Comparison of ENCODE assay signal across 2 cellular contexts in the genomic region with DNA sequence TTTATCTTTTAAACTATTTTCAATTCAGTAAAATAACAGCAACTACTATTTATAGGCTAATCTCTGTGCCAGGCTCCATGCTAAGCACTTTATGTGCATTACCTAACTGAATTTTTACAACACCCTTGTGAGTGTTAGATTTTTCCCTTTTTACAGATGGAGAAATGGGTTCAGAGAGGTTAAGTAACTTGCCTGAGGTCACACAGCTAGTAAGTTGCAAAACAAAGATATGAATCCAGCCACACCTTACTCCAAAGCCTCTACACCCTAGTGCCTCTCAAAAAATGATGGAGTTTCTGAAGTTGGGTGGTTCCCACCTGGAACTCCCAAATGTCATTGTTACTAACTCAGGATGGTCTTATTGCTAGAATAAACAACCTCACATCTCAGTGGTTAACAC.
TF ChIP-seq lines count a peak whose summit lies in the region.

No MANE protein-coding gene starts in this region.

TF ChIP-seq in HEK293, 187 proteins besides CTCF, POLR2A, EP300 and RAD21:
- TF ChIP-seq ZNF768 (tag by site-specific recombination; IDR thresholded peaks at IDR 0.05): peak; percentile 62; the same call in 1 of the 2 replicates
- TF ChIP-seq, protein P1, sequence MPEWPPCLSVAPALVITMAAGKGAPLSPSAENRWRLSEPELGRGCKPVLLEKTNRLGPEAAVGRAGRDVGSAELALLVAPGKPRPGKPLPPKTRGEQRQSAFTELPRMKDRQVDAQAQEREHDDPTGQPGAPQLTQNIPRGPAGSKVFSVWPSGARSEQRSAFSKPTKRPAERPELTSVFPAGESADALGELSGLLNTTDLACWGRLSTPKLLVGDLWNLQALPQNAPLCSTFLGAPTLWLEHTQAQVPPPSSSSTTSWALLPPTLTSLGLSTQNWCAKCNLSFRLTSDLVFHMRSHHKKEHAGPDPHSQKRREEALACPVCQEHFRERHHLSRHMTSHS (tag by site-specific recombination; IDR thresholded peaks at IDR 0.05): no peak
TF ChIP-seq in HEK293: peak in this region for 1.

TF ChIP-seq in H1, 55 proteins besides CTCF, POLR2A, EP300 and RAD21:
- no peak for TF ChIP-seq RBBP5 (IDR thresholded peaks at IDR 0.05; ENCODE audit: borderline replicate concordance, low read depth, low read length)
- peak; percentile 78 for TF ChIP-seq KDM1A (IDR thresholded peaks at IDR 0.05; ENCODE audit: borderline replicate concordance, low read length)
- TF ChIP-seq TEAD4 (IDR thresholded peaks at IDR 0.05; ENCODE audit: low read depth, low read length): no peak
- TF ChIP-seq, protein P2, sequence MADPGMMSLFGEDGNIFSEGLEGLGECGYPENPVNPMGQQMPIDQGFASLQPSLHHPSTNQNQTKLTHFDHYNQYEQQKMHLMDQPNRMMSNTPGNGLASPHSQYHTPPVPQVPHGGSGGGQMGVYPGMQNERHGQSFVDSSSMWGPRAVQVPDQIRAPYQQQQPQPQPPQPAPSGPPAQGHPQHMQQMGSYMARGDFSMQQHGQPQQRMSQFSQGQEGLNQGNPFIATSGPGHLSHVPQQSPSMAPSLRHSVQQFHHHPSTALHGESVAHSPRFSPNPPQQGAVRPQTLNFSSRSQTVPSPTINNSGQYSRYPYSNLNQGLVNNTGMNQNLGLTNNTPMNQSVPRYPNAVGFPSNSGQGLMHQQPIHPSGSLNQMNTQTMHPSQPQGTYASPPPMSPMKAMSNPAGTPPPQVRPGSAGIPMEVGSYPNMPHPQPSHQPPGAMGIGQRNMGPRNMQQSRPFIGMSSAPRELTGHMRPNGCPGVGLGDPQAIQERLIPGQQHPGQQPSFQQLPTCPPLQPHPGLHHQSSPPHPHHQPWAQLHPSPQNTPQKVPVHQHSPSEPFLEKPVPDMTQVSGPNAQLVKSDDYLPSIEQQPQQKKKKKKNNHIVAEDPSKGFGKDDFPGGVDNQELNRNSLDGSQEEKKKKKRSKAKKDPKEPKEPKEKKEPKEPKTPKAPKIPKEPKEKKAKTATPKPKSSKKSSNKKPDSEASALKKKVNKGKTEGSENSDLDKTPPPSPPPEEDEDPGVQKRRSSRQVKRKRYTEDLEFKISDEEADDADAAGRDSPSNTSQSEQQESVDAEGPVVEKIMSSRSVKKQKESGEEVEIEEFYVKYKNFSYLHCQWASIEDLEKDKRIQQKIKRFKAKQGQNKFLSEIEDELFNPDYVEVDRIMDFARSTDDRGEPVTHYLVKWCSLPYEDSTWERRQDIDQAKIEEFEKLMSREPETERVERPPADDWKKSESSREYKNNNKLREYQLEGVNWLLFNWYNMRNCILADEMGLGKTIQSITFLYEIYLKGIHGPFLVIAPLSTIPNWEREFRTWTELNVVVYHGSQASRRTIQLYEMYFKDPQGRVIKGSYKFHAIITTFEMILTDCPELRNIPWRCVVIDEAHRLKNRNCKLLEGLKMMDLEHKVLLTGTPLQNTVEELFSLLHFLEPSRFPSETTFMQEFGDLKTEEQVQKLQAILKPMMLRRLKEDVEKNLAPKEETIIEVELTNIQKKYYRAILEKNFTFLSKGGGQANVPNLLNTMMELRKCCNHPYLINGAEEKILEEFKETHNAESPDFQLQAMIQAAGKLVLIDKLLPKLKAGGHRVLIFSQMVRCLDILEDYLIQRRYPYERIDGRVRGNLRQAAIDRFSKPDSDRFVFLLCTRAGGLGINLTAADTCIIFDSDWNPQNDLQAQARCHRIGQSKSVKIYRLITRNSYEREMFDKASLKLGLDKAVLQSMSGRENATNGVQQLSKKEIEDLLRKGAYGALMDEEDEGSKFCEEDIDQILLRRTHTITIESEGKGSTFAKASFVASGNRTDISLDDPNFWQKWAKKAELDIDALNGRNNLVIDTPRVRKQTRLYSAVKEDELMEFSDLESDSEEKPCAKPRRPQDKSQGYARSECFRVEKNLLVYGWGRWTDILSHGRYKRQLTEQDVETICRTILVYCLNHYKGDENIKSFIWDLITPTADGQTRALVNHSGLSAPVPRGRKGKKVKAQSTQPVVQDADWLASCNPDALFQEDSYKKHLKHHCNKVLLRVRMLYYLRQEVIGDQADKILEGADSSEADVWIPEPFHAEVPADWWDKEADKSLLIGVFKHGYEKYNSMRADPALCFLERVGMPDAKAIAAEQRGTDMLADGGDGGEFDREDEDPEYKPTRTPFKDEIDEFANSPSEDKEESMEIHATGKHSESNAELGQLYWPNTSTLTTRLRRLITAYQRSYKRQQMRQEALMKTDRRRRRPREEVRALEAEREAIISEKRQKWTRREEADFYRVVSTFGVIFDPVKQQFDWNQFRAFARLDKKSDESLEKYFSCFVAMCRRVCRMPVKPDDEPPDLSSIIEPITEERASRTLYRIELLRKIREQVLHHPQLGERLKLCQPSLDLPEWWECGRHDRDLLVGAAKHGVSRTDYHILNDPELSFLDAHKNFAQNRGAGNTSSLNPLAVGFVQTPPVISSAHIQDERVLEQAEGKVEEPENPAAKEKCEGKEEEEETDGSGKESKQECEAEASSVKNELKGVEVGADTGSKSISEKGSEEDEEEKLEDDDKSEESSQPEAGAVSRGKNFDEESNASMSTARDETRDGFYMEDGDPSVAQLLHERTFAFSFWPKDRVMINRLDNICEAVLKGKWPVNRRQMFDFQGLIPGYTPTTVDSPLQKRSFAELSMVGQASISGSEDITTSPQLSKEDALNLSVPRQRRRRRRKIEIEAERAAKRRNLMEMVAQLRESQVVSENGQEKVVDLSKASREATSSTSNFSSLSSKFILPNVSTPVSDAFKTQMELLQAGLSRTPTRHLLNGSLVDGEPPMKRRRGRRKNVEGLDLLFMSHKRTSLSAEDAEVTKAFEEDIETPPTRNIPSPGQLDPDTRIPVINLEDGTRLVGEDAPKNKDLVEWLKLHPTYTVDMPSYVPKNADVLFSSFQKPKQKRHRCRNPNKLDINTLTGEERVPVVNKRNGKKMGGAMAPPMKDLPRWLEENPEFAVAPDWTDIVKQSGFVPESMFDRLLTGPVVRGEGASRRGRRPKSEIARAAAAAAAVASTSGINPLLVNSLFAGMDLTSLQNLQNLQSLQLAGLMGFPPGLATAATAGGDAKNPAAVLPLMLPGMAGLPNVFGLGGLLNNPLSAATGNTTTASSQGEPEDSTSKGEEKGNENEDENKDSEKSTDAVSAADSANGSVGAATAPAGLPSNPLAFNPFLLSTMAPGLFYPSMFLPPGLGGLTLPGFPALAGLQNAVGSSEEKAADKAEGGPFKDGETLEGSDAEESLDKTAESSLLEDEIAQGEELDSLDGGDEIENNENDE (IDR thresholded peaks at IDR 0.05; ENCODE audit: insufficient replicate concordance, low read length): no peak
- no peak for TF ChIP-seq CBX8 (IDR thresholded peaks at IDR 0.05; ENCODE audit: borderline replicate concordance, low read depth, low read length)
